8 cellular contexts compared by ENCODE assay signal in the genomic region with DNA sequence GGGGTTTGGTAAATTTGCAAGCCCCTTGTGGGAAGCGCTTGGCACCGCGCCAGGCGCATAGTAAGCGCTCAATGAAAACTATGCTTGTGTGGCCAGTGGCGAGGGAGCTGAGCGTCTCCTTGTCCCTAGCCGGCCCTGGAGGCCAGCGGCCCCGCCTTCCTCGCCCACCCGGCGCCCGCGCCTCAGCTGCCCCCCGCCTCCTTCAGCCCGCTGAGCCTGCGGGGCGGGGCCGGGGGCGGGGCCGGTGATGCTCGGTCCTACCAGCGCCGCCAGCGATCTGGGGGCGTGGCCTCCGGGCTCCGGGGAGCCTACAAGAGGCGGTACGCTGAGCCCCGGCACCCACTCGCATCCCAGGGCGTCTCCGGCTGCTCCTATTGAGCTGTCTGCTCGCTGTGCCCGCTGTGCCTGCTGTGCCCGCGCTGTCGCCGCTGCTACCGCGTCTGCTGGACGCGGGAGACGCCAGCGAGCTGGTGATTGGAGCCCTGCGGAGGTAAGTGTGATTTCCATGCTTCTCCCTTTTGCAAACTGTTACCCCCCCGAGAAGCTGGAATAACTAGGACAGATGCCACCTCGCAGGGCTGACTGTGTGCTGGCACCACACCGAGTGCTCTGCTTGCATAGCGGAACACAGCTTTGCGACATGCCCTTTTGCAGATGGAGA. TPM values are rescaled to one million over a fixed set of nuclear protein-coding genes. Genes with fewer than 3 reads are reported as not detected.
DNase-seq lines count a peak whose midpoint lies in the region; ATAC-seq and TF ChIP-seq lines count a peak whose summit lies in the region.

A gene with protein sequence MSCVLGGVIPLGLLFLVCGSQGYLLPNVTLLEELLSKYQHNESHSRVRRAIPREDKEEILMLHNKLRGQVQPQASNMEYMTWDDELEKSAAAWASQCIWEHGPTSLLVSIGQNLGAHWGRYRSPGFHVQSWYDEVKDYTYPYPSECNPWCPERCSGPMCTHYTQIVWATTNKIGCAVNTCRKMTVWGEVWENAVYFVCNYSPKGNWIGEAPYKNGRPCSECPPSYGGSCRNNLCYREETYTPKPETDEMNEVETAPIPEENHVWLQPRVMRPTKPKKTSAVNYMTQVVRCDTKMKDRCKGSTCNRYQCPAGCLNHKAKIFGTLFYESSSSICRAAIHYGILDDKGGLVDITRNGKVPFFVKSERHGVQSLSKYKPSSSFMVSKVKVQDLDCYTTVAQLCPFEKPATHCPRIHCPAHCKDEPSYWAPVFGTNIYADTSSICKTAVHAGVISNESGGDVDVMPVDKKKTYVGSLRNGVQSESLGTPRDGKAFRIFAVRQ (plus strand): TSS at position 342 of the 661 bp plus-strand sequence. CDS start 18,511 bp downstream, outside the sequence.

- DNase-seq in NCI-H1436 (lab: John Stamatoyannopoulos, UW) (peak; percentile 96), amniotic stem cell (lab: John Stamatoyannopoulos, UW) (peak; percentile 81), left cardiac atrium (peak; percentile 97), pons (ENCODE audit: low spot score) (peak; percentile 60), thoracic aorta (ENCODE audit: low spot score) (peak; percentile 75)
- DNase-seq in T-helper 2 cell treated with Interferon-gamma antibody and Interleukin-4, amounts not matched to agents 5 μg/mL and 100 μg/mL, for 36 hours (ENCODE audit: low spot score) = peak; percentile 84

- H3K4me1 ChIP-seq in thoracic aorta (ENCODE audit: control insufficient read depth in 1 of 2, low read depth in 2 of 2) = peaks cover 6 to 18% of the 10 kb centered on the region in 2 donors

- H3K27ac Mint-ChIP-seq in T-helper 2 cell treated with Interferon-gamma antibody and Interleukin-4, amounts not matched to agents 5 μg/mL and 100 μg/mL, for 36 hours = no peak within 1 kb of the TSS

- peak; percentile 11 for TF ChIP-seq CTCF in thoracic aorta (IDR thresholded peaks at IDR 0.05)

- ATAC-seq in GM18502 (IDR thresholded peaks at IDR 0.05; ENCODE audit: poor library complexity, unreplicated experiment) (peak; percentile 56), left cardiac atrium (peak; percentile 93 to 96), thoracic aorta (ENCODE audit: insufficient number of reproducible peaks, low FRiP score, low read depth) (peak; percentile 72), HG03571 (IDR thresholded peaks at IDR 0.05; ENCODE audit: unreplicated experiment) (no peak)

- no peaks in the 10 kb centered on the region for H3K9me3 Mint-ChIP-seq in T-helper 2 cell treated with Interferon-gamma antibody and Interleukin-4, amounts not matched to agents 5 μg/mL and 100 μg/mL, for 36 hours

- peaks cover 7% of the 10 kb centered on the region for H3K4me1 Mint-ChIP-seq in T-helper 2 cell treated with Interferon-gamma antibody and Interleukin-4, amounts not matched to agents 5 μg/mL and 100 μg/mL, for 36 hours (ENCODE audit: low read depth)

- H3K36me3 ChIP-seq in thoracic aorta = no peaks in the 10 kb centered on the region

- H3K27ac ChIP-seq in thoracic aorta = no peak within 1 kb of the TSS

- intact Hi-C loops in left cardiac atrium (cut with DNase I) = no loop called here

- peak within 1 kb of the TSS; percentile 76 for H3K4me3 Mint-ChIP-seq in T-helper 2 cell treated with Interferon-gamma antibody and Interleukin-4, amounts not matched to agents 5 μg/mL and 100 μg/mL, for 36 hours

- peaks cover 39% of the 10 kb centered on the region for H3K27me3 Mint-ChIP-seq in T-helper 2 cell treated with Interferon-gamma antibody and Interleukin-4, amounts not matched to agents 5 μg/mL and 100 μg/mL, for 36 hours (ENCODE audit: low read depth)

- no peaks in the 10 kb centered on the region for H3K36me3 Mint-ChIP-seq in T-helper 2 cell treated with Interferon-gamma antibody and Interleukin-4, amounts not matched to agents 5 μg/mL and 100 μg/mL, for 36 hours (ENCODE audit: low read depth)

- no peaks in the 10 kb centered on the region for H3K27me3 ChIP-seq in thoracic aorta (replicated peaks; ENCODE audit: insufficient read depth)

- H3K9me3 ChIP-seq in thoracic aorta = no peaks in the 10 kb centered on the region

- H3K4me3 ChIP-seq in thoracic aorta = peak within 1 kb of the TSS; percentile 74

RNA-seq across cellular contexts. Expression of the gene that starts here (rescaled TPM):
- total RNA-seq in left cardiac atrium (10 to 100 TPM; 36.1 to 58.3 TPM), thoracic aorta (100 to 1,000 TPM; 116 to 390 TPM)
